In genomic region chr10:98339790-98340189, GRCh38 we compare ENCODE assay signal across 9 cellular contexts.
A peak's percentile ranks its signal among the peaks of the same experiment; 100 is the strongest.
DNase-seq lines count a peak whose midpoint lies in the region; ATAC-seq and TF ChIP-seq lines count a peak whose summit lies in the region.
"Had no signal": no experiment of that assay in that cellular context is flagged by ENCODE, and none has a peak within 500 bp of the region (broad histone marks: within the 10 kb centered on the region; RNA-seq: fewer than 3 reads in every experiment).

No MANE protein-coding gene starts in this region.

- peaks cover 15 to 24% of the 10 kb centered on the region in 2 donors for H3K4me1 Mint-ChIP-seq in natural killer cell
- peaks cover 13% of the 10 kb centered on the region for H3K4me1 Mint-ChIP-seq in CD14-positive monocyte

- H3K27ac ChIP-seq in tibial artery, result no peak overlapping the region

- H3K27me3 ChIP-seq in tibial artery, result peaks cover 0 to 9% of the 10 kb centered on the region in 2 donors

- no peaks in the 10 kb centered on the region for H3K36me3 ChIP-seq in tibial artery

- H3K27me3 Mint-ChIP-seq in natural killer cell (ENCODE audit: low read depth in 2 of 2), result no peaks in the 10 kb centered on the region
- H3K27me3 Mint-ChIP-seq in CD14-positive monocyte (ENCODE audit: low read depth in 3 of 3), result peaks cover 5 to 18% (median 9%) of the 10 kb centered on the region in 3 donors

- H3K27ac Mint-ChIP-seq in natural killer cell (peak overlapping the region; percentile 78 to 83), CD14-positive monocyte (peak overlapping the region in 1 of 7 donors; percentile 50)
- H3K27ac Mint-ChIP-seq: activated T-helper 17 cell treated with anti-CD3 and anti-CD28 coated beads, Interleukin-2, amount 50 U/mL, for 72 hours had no signal

- ATAC-seq in GM21528 (IDR thresholded peaks at IDR 0.05; ENCODE audit: low FRiP score, unreplicated experiment) (peak; percentile 91), HG03439 (IDR thresholded peaks at IDR 0.05; ENCODE audit: unreplicated experiment) (peak; percentile 81), natural killer cell (peak; percentile 60 to 82 (median 66))
- ATAC-seq: activated T-helper 17 cell treated with anti-CD3 and anti-CD28 coated beads, Interleukin-2, amount 50 U/mL, for 72 hours had no signal

- H3K4me1 ChIP-seq in tibial artery, result peaks cover 0 to 8% (median 0%) of the 10 kb centered on the region in 4 donors

- no peak overlapping the region for H3K4me3 ChIP-seq in tibial artery

- no peaks in the 10 kb centered on the region for H3K9me3 ChIP-seq in tibial artery

- no peaks in the 10 kb centered on the region for H3K9me3 Mint-ChIP-seq in natural killer cell
- no peaks in the 10 kb centered on the region for H3K9me3 Mint-ChIP-seq in CD14-positive monocyte
- H3K9me3 Mint-ChIP-seq: activated T-helper 17 cell treated with anti-CD3 and anti-CD28 coated beads, Interleukin-2, amount 50 U/mL, for 72 hours had no signal

- H3K36me3 Mint-ChIP-seq in natural killer cell (no peaks in the 10 kb centered on the region), CD14-positive monocyte (no peaks in the 10 kb centered on the region)

- intact Hi-C loops in natural killer cell (cut with micrococcal nuclease) (no loop called here), tibial artery (cut with DNase I; ENCODE audit: low total_unique reads) (no loop called here), CD14-positive monocyte (cut with micrococcal nuclease) (loop anchor here (10.0 kb wide), 2 partner anchors 75 to 165 kb away; partner anchors contain the start of gene LOXL4 (in 1 of the 2))

- DNase-seq in NCI-H748 (lab: John Stamatoyannopoulos, UW; ENCODE audit: unreplicated experiment) (peak; percentile 48), NCI-H748 treated with DMSO at 0.1 percent for 48 hours (lab: John Stamatoyannopoulos, UW) (no peak), natural killer cell (no peak), tibial artery (no peak), CD14-positive monocyte (ENCODE audit: low spot score) (no peak), hypothalamus (lab: John Stamatoyannopoulos, UW) (no peak)

- TF ChIP-seq CTCF in natural killer cell (IDR thresholded peaks at IDR 0.05) (no peak), tibial artery (IDR thresholded peaks at IDR 0.05) (no peak), CD14-positive monocyte (IDR thresholded peaks at IDR 0.05) (no peak)

- H3K4me3 Mint-ChIP-seq in natural killer cell, result peak overlapping the region; percentile 81
- H3K4me3 Mint-ChIP-seq in CD14-positive monocyte, result no peak overlapping the region
- H3K4me3 Mint-ChIP-seq: activated T-helper 17 cell treated with anti-CD3 and anti-CD28 coated beads, Interleukin-2, amount 50 U/mL, for 72 hours had no signal

Comparison
In these comparisons a context has a peak if more than half of its experiments do, and no peak if none do; other contexts are left out.
1. intact Hi-C loops: an anchor here in CD14-positive monocyte (10.0 kb wide); none called in natural killer cell and tibial artery.